10 cellular contexts compared by ENCODE assay signal in genomic region chr2:32626591-32627221, GRCh38. TPM values are rescaled to one million over a fixed set of nuclear protein-coding genes. Genes with fewer than 3 reads are reported as not detected.
DNase-seq lines count a peak whose midpoint lies in the region; ATAC-seq and TF ChIP-seq lines count a peak whose summit lies in the region.
"Had no signal": no experiment of that assay in that cellular context is flagged by ENCODE, and none has a peak within 500 bp of the region (broad histone marks: within the 10 kb centered on the region; RNA-seq: fewer than 3 reads in every experiment).

No MANE protein-coding gene starts in this region.

- TF ChIP-seq CTCF in SK-N-SH (IDR thresholded peaks at IDR 0.05) (no peak), endodermal cell (conservative IDR thresholded peaks at IDR 0.05) (no peak), progenitor cell of endocrine pancreas (IDR thresholded peaks at IDR 0.05; ENCODE audit: unreplicated experiment) (no peak)

- H3K9me3 ChIP-seq in SK-N-SH (no peaks in the 10 kb centered on the region), NT2/D1 (ENCODE audit: insufficient read depth, low read length) (no peaks in the 10 kb centered on the region), endodermal cell (ENCODE audit: control insufficient read depth, low read length) (no peaks in the 10 kb centered on the region)

- H3K36me3 Mint-ChIP-seq in endodermal cell (ENCODE audit: low read depth) (peaks cover 28% of the 10 kb centered on the region), progenitor cell of endocrine pancreas (ENCODE audit: insufficient read depth) (peaks cover 7% of the 10 kb centered on the region)

- WGBS in SK-N-SH (ENCODE audit: low lambda C conversion rate), result 88% methylated on average over 13 of the region's 13 CpGs
- WGBS in endodermal cell (ENCODE audit: insufficient coverage in 1 of 2, insufficient read length in 1 of 2), 2 experiments, result 79% methylated on average over 13 of the region's 13 CpGs

- no peak for ATAC-seq in SK-N-SH treated with all-trans-retinoic acid at 6 μM for 48 hours

- peaks cover 10 to 11% of the 10 kb centered on the region in 2 experiments; a peak in 2 of 4 replicates for H3K4me1 ChIP-seq in SK-N-SH (ENCODE audit: control insufficient read depth in 1 of 2, insufficient read depth in 2 of 2, low read depth in 1 of 2, low read length in 1 of 2)
- no peaks in the 10 kb centered on the region for H3K4me1 ChIP-seq in NT2/D1 (ENCODE audit: insufficient read depth, insufficient read length)
- no peaks in the 10 kb centered on the region for H3K4me1 ChIP-seq in endodermal cell (ENCODE audit: control insufficient read depth, insufficient read depth, low read length)

- H3F3A ChIP-seq in SK-N-SH (replicated peaks; ENCODE audit: insufficient read depth), result peaks cover 20% of the 10 kb centered on the region

- H2AFZ ChIP-seq in SK-N-SH (ENCODE audit: low read depth), result no peak overlapping the region

- TF ChIP-seq RAD21 in SK-N-SH (IDR thresholded peaks at IDR 0.05; ENCODE audit: low read length), result no peak

- no peak overlapping the region for H3K4me2 ChIP-seq in SK-N-SH

- H3K27ac ChIP-seq in SK-N-SH (ENCODE audit: low read depth in 2 of 2, low read length in 1 of 2) (no peak overlapping the region), endodermal cell (ENCODE audit: low read depth, low read length) (no peak overlapping the region)

- H3K9me3 Mint-ChIP-seq in endodermal cell (no peaks in the 10 kb centered on the region), progenitor cell of endocrine pancreas (ENCODE audit: low read depth) (no peaks in the 10 kb centered on the region)

- H3K79me2 ChIP-seq in SK-N-SH (ENCODE audit: insufficient read depth), result peaks cover 22% of the 10 kb centered on the region

- H3K27me3 ChIP-seq in SK-N-SH (ENCODE audit: insufficient read depth), result no peaks in the 10 kb centered on the region
- no peaks in the 10 kb centered on the region for H3K27me3 ChIP-seq in NT2/D1 (ENCODE audit: insufficient read depth, insufficient read length)
- H3K27me3 ChIP-seq in endodermal cell (ENCODE audit: control insufficient read depth, insufficient read depth, low read length, poor library complexity, severe bottlenecking), result no peaks in the 10 kb centered on the region

- POLR2A ChIA-PET in SK-N-SH (lab: Yijun Ruan, JAX), result no interaction called here

- no peak overlapping the region for H3K4me3 ChIP-seq in SK-N-SH (ENCODE audit: low read depth in 2 of 2, low read length in 1 of 2)
- peak overlapping the region; percentile 89 for H3K4me3 ChIP-seq in NT2/D1 (ENCODE audit: insufficient read length, low read depth)
- peak overlapping the region; percentile 93 for H3K4me3 ChIP-seq in endodermal cell (ENCODE audit: low read length)

- no peak for TF ChIP-seq EP300 in SK-N-SH (IDR thresholded peaks at IDR 0.05; ENCODE audit: borderline replicate concordance in 1 of 2, low read depth in 1 of 2, low read length in 1 of 2)

- peak overlapping the region; percentile 84 for H3K4me3 Mint-ChIP-seq in endodermal cell
- peak overlapping the region; percentile 93 for H3K4me3 Mint-ChIP-seq in progenitor cell of endocrine pancreas (ENCODE audit: low read depth)

- H3K27me3 Mint-ChIP-seq in endodermal cell (ENCODE audit: insufficient read depth), result no peaks in the 10 kb centered on the region
- H3K27me3 Mint-ChIP-seq in progenitor cell of endocrine pancreas, result peaks cover 13% of the 10 kb centered on the region

- H3K9ac ChIP-seq in SK-N-SH (no peak overlapping the region), NT2/D1 (ENCODE audit: insufficient read length, low read depth) (no peak overlapping the region), endodermal cell (ENCODE audit: extremely low read depth, low read length, poor library complexity, severe bottlenecking) (no peak overlapping the region)

- peaks cover 15 to 16% of the 10 kb centered on the region in 2 experiments for H3K36me3 ChIP-seq in SK-N-SH (replicated peaks in 1 of 2; ENCODE audit: control insufficient read depth in 1 of 2, insufficient read depth in 2 of 2, low read length in 1 of 2)
- peaks cover 24% of the 10 kb centered on the region for H3K36me3 ChIP-seq in NT2/D1 (ENCODE audit: insufficient read depth, insufficient read length, low read length)
- peaks cover 9% of the 10 kb centered on the region for H3K36me3 ChIP-seq in endodermal cell (ENCODE audit: control insufficient read depth, insufficient read depth, low read length)

- CTCF ChIA-PET in SK-N-SH (lab: Yijun Ruan, JAX), result interaction anchor here (0.6 to 1.1 kb wide), 3 partner anchors 10 to 59 kb away, joined by 3 to 6 read pairs (median 4); no protein-coding TSS in a partner anchor

- peak overlapping the region; percentile 81 for H3K27ac Mint-ChIP-seq in endodermal cell
- no peak overlapping the region for H3K27ac Mint-ChIP-seq in progenitor cell of endocrine pancreas

- H4K20me1 ChIP-seq in SK-N-SH (ENCODE audit: insufficient read depth), result no peaks in the 10 kb centered on the region

- DNase-seq in SK-N-SH (peak; percentile 15), NT2/D1 (ENCODE audit: low read depth, low spot score) (no peak), endodermal cell (peak; percentile 63), progenitor cell of endocrine pancreas (ENCODE audit: low spot score, unreplicated experiment) (no peak), NCI-H1694 (lab: John Stamatoyannopoulos, UW) (no peak), NCI-H2196 (lab: John Stamatoyannopoulos, UW; ENCODE audit: unreplicated experiment) (no peak)
- DNase-seq in central memory CD4-positive, alpha-beta T cell, result no peak
- DNase-seq: NCI-H1092 treated with DMSO at 0.1 percent for 48 hours, retina had no signal

- H3K4me1 Mint-ChIP-seq in endodermal cell (peaks cover 6% of the 10 kb centered on the region), progenitor cell of endocrine pancreas (ENCODE audit: low read depth) (peaks cover 9% of the 10 kb centered on the region)

- no peaks in the 10 kb centered on the region for H3K9me2 ChIP-seq in SK-N-SH

TF ChIP-seq in SK-N-SH, 30 proteins besides CTCF, POLR2A, EP300 and RAD21 (continues in another document):
- TF ChIP-seq GATA2 (CRISPR knock-in tag; IDR thresholded peaks at IDR 0.05), result no peak
- no peak for TF ChIP-seq POLR2AphosphoS5 (IDR thresholded peaks at IDR 0.05; ENCODE audit: low read depth, low read length)
- TF ChIP-seq USF2 (IDR thresholded peaks at IDR 0.05; ENCODE audit: borderline replicate concordance, low read depth, low read length), result no peak
- no peak for TF ChIP-seq TCF12 (IDR thresholded peaks at IDR 0.05)
- TF ChIP-seq CHD2 (IDR thresholded peaks at IDR 0.05; ENCODE audit: low read length, partially characterized antibody), result no peak
- no peak for TF ChIP-seq NRF1 (IDR thresholded peaks at IDR 0.05; ENCODE audit: low read depth, low read length)
- TF ChIP-seq FOXM1 (IDR thresholded peaks at IDR 0.05; ENCODE audit: low read depth), result no peak
- no peak for TF ChIP-seq YY1 (IDR thresholded peaks at IDR 0.05; ENCODE audit: low read depth)
- TF ChIP-seq MAX (IDR thresholded peaks at IDR 0.05; ENCODE audit: low read depth), result no peak

TF ChIP-seq in SK-N-SH treated with all-trans-retinoic acid at 6 μM for 48 hours, 23 proteins besides CTCF, POLR2A, EP300 and RAD21 (continues in another document):
- TF ChIP-seq CSDC2 (CRISPR knock-in tag; IDR thresholded peaks at IDR 0.05) (no peak), ZNF70 (CRISPR knock-in tag; IDR thresholded peaks at IDR 0.05) (no peak), CREB5 (CRISPR knock-in tag; IDR thresholded peaks at IDR 0.05; ENCODE audit: low read depth) (no peak), CSRNP3 (CRISPR knock-in tag; IDR thresholded peaks at IDR 0.05) (no peak), PATZ1 (CRISPR knock-in tag; IDR thresholded peaks at IDR 0.05; ENCODE audit: borderline replicate concordance) (no peak)

RNA-seq across cellular contexts. Expression of gene TTC27, which starts 1.1 kb away (rescaled TPM):
- polyA plus RNA-seq in SK-N-SH (2012; rRNA removed), result 14.4 and 18.8 TPM in 2 replicates
- 19.7 and 22.7 TPM in 2 replicates for polyA plus RNA-seq in SK-N-SH (2012; cell fraction: cytosol; rRNA removed)
- polyA plus RNA-seq in SK-N-SH (2012; cell fraction: nucleus; rRNA removed), result 8.1 and 16.8 TPM in 2 replicates
- total RNA-seq in endodermal cell (10 to 100 TPM; 16.4 to 20.3 TPM), progenitor cell of endocrine pancreas (20.5 and 21.8 TPM in 2 replicates)
- polyA plus RNA-seq in endodermal cell (2013, experiment 1 of 2), result 14.4 TPM
- polyA plus RNA-seq in endodermal cell (2013, experiment 2 of 2), result 14.2 TPM

Comparison
In these comparisons a context has a peak if more than half of its experiments do, and no peak if none do; other contexts are left out.
1. DNase-seq: peak in SK-N-SH (single experiment) and endodermal cell (single experiment); none in NT2/D1 (single experiment), progenitor cell of endocrine pancreas (single experiment), NCI-H1694 (single experiment), central memory CD4-positive, alpha-beta T cell (single experiment) and NCI-H2196 (single experiment).
2. H3K4me3 ChIP-seq: peak in NT2/D1 (single experiment) and endodermal cell (single experiment); none in SK-N-SH (0 of 2).